Comparison of ENCODE assay signal across 22 cellular contexts in the genomic region with DNA sequence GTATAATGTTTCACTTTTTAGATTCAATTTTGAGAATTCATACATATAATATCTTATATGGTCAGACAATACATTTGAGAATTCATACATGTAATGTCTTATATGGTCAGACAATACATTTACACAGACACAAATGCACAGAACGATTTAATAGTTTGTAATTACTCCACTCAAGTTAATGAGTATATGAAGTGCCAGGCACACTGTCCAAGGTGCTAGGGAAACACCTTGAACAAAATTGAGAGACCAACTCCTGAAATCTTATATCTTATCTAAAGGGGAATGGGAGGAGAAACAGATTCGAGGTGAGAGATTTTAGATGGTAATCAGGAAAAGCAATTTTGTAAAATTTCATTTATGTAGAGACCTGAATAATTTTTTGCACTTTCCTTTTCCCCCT.
DNase-seq lines count a peak whose midpoint lies in the region; FAIRE-seq and TF ChIP-seq lines count a peak whose summit lies in the region.
"Had no signal": no experiment of that assay in that cellular context is flagged by ENCODE, and none has a peak within 500 bp of the region (broad histone marks: within the 10 kb centered on the region; RNA-seq: fewer than 3 reads in every experiment).

No MANE protein-coding gene starts in this region.

- TF ChIP-seq CTCF in MCF 10A (IDR thresholded peaks at IDR 0.05; ENCODE audit: unreplicated experiment) (no peak), mammary epithelial cell (conservative IDR thresholded peaks at IDR 0.05 in 1 of 2, IDR thresholded peaks at IDR 0.05 in 1 of 2; ENCODE audit: extremely low read depth in 1 of 2, insufficient read depth in 1 of 2, low read depth in 1 of 2, low read length in 2 of 2) (no peak)

- H3K27ac Mint-ChIP-seq in MCF 10A (ENCODE audit: low read depth, unreplicated experiment): no peak overlapping the region
- H3K27ac Mint-ChIP-seq: B cell; CD4-positive, alpha-beta T cell; CD8-positive, alpha-beta T cell had no signal

- no peaks in the 10 kb centered on the region for H3K36me3 Mint-ChIP-seq in MCF 10A (ENCODE audit: insufficient read depth, unreplicated experiment)
- H3K36me3 Mint-ChIP-seq: CD8-positive, alpha-beta T cell had no signal

- no peaks in the 10 kb centered on the region for H3K36me3 ChIP-seq in mammary epithelial cell (ENCODE audit: insufficient read depth, low read length)
- H3K36me3 ChIP-seq: BLaER1 treated with 17β-estradiol and CSF1 and Interleukin-3, amounts not matched to agents 10 nM and 100 nM had no signal

- DNase-seq in MCF 10A (ENCODE audit: unreplicated experiment): peak; percentile 0
- no peak for DNase-seq in mammary epithelial cell
- no peak for DNase-seq in frontal cortex (ENCODE audit: low spot score in 2 of 2)
- no peak for DNase-seq in urothelium cell line (ENCODE audit: low spot score)
- no peak for DNase-seq in NCI-H128 (lab: John Stamatoyannopoulos, UW; ENCODE audit: unreplicated experiment)
- DNase-seq: AML-193; Caco-2; Calu3; CD4-positive, alpha-beta T cell; CD8-positive, alpha-beta T cell; DMS79 treated with DMSO at 0.1 percent for 48 hours; GF-D8 had no signal

- H3K4me1 Mint-ChIP-seq in MCF 10A (ENCODE audit: insufficient read depth, unreplicated experiment): no peaks in the 10 kb centered on the region
- H3K4me1 Mint-ChIP-seq: B cell had no signal

- H3K79me2 ChIP-seq in mammary epithelial cell (ENCODE audit: insufficient read depth, low read length): no peaks in the 10 kb centered on the region

- H3K9me3 ChIP-seq in mammary epithelial cell (replicated peaks; ENCODE audit: insufficient read depth, low read length): no peaks in the 10 kb centered on the region
- H3K9me3 ChIP-seq: A549; BLaER1 treated with 17β-estradiol and CSF1 and Interleukin-3, amounts not matched to agents 10 nM and 100 nM; Caco-2 had no signal

- no peak overlapping the region for H3K4me3 ChIP-seq in mammary epithelial cell (replicated peaks in 1 of 3; ENCODE audit: insufficient read depth in 1 of 3, low read depth in 2 of 3, low read length in 3 of 3)
- H3K4me3 ChIP-seq: A549; BLaER1 treated with 17β-estradiol and CSF1 and Interleukin-3, amounts not matched to agents 10 nM and 100 nM had no signal

- H3K27me3 ChIP-seq in mammary epithelial cell (ENCODE audit: insufficient read depth, low read length): no peaks in the 10 kb centered on the region
- H3K27me3 ChIP-seq: BLaER1 treated with 17β-estradiol and CSF1 and Interleukin-3, amounts not matched to agents 10 nM and 100 nM had no signal

- intact Hi-C loops in MCF 10A (cut with micrococcal nuclease): no loop called here
- intact Hi-C loops in mammary epithelial cell (cut with micrococcal nuclease): no loop called here

- POLR2A ChIA-PET in MCF 10A (lab: Yijun Ruan, JAX): no interaction called here

- dilution Hi-C loops in mammary epithelial cell (cut with HindIII; ENCODE audit: low sequenced_read_pairs): no loop called here

- H3K9me3 Mint-ChIP-seq in MCF 10A (ENCODE audit: unreplicated experiment): no peaks in the 10 kb centered on the region

- no peak overlapping the region for H3K4me2 ChIP-seq in mammary epithelial cell (ENCODE audit: insufficient read depth, low read depth, low read length)
- H3K4me2 ChIP-seq: A549; BLaER1 treated with 17β-estradiol and CSF1 and Interleukin-3, amounts not matched to agents 10 nM and 100 nM had no signal

- TF ChIP-seq RAD21 in Ishikawa (IDR thresholded peaks at IDR 0.05; ENCODE audit: low read depth): no peak

- TF ChIP-seq EP300 in Ishikawa (IDR thresholded peaks at IDR 0.05; ENCODE audit: borderline replicate concordance): no peak

- H3K9ac ChIP-seq in mammary epithelial cell (ENCODE audit: insufficient read depth, low read length): no peak overlapping the region
- H3K9ac ChIP-seq: BLaER1 treated with 17β-estradiol and CSF1 and Interleukin-3, amounts not matched to agents 10 nM and 100 nM had no signal

- no peak overlapping the region for H3K4me3 Mint-ChIP-seq in MCF 10A (ENCODE audit: unreplicated experiment)
- H3K4me3 Mint-ChIP-seq: B cell; CD4-positive, alpha-beta T cell; CD8-positive, alpha-beta T cell had no signal

- no peaks in the 10 kb centered on the region for H3K4me1 ChIP-seq in mammary epithelial cell (ENCODE audit: insufficient read depth, low read length)
- H3K4me1 ChIP-seq: A549; BLaER1 treated with 17β-estradiol and CSF1 and Interleukin-3, amounts not matched to agents 10 nM and 100 nM; Caco-2 had no signal

- H3K27ac ChIP-seq in mammary epithelial cell (ENCODE audit: insufficient read depth, low read depth, low read length): no peak overlapping the region
- H3K27ac ChIP-seq: 22Rv1; A549; BLaER1 treated with 17β-estradiol and CSF1 and Interleukin-3, amounts not matched to agents 10 nM and 100 nM; C4-2B had no signal

- WGBS in mammary epithelial cell (ENCODE audit: low coverage, missing lambda C conversion rate): 11% methylated on average over 2 of the region's 2 CpGs

- FAIRE-seq in frontal cortex (lab: Jason Lieb, UNC): peak; percentile 51
- no peak for FAIRE-seq in urothelium cell line (lab: Jason Lieb, UNC)
- FAIRE-seq: A549, D721Med, G401.6, GM12891, GM19239 had no signal

- no peaks in the 10 kb centered on the region for H3K27me3 Mint-ChIP-seq in MCF 10A (ENCODE audit: insufficient read depth, unreplicated experiment)
- H3K27me3 Mint-ChIP-seq: B cell; CD4-positive, alpha-beta T cell had no signal

- no peak overlapping the region for H2AFZ ChIP-seq in mammary epithelial cell (ENCODE audit: low read depth, low read length)

- in situ Hi-C loops in mammary epithelial cell (cut with MboI; ENCODE audit: low sequenced_read_pairs in 2 of 2): no loop called here

- BruUV-seq in MCF 10A (replicated peaks; lab: Mats Ljungman, UMichigan) (no TSS peak), mammary epithelial cell (replicated peaks; lab: Mats Ljungman, UMichigan) (no TSS peak)

- no peaks in the 10 kb centered on the region for H4K20me1 ChIP-seq in mammary epithelial cell (ENCODE audit: insufficient read depth, low read length)
- H4K20me1 ChIP-seq: BLaER1 treated with 17β-estradiol and CSF1 and Interleukin-3, amounts not matched to agents 10 nM and 100 nM had no signal

- CTCF ChIA-PET in MCF 10A (lab: Yijun Ruan, JAX) (no interaction called here), mammary epithelial cell (lab: Charles Lee; ENCODE audit: low non-redundant PET) (no interaction called here)

TF ChIP-seq in Ishikawa, 13 proteins besides CTCF, POLR2A, EP300 and RAD21:
- TF ChIP-seq, protein P1, sequence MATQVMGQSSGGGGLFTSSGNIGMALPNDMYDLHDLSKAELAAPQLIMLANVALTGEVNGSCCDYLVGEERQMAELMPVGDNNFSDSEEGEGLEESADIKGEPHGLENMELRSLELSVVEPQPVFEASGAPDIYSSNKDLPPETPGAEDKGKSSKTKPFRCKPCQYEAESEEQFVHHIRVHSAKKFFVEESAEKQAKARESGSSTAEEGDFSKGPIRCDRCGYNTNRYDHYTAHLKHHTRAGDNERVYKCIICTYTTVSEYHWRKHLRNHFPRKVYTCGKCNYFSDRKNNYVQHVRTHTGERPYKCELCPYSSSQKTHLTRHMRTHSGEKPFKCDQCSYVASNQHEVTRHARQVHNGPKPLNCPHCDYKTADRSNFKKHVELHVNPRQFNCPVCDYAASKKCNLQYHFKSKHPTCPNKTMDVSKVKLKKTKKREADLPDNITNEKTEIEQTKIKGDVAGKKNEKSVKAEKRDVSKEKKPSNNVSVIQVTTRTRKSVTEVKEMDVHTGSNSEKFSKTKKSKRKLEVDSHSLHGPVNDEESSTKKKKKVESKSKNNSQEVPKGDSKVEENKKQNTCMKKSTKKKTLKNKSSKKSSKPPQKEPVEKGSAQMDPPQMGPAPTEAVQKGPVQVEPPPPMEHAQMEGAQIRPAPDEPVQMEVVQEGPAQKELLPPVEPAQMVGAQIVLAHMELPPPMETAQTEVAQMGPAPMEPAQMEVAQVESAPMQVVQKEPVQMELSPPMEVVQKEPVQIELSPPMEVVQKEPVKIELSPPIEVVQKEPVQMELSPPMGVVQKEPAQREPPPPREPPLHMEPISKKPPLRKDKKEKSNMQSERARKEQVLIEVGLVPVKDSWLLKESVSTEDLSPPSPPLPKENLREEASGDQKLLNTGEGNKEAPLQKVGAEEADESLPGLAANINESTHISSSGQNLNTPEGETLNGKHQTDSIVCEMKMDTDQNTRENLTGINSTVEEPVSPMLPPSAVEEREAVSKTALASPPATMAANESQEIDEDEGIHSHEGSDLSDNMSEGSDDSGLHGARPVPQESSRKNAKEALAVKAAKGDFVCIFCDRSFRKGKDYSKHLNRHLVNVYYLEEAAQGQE (IDR thresholded peaks at IDR 0.05; ENCODE audit: low read depth): peak; percentile 76
- TF ChIP-seq ZBTB7A (IDR thresholded peaks at IDR 0.05; ENCODE audit: low read depth) (no peak), CEBPB (IDR thresholded peaks at IDR 0.05) (no peak), FOXM1 (IDR thresholded peaks at IDR 0.05; ENCODE audit: borderline replicate concordance, low read depth) (no peak)
TF ChIP-seq in Ishikawa: peak in this region for 1.
